ENCODE assay signal across 2 cellular contexts in genomic region chr14:91687436-91687835, GRCh38. TPM values are rescaled to one million over a fixed set of nuclear protein-coding genes. Genes with fewer than 3 reads are reported as not detected.
"Had no signal": no experiment of that assay in that cellular context is flagged by ENCODE, and none has a peak within 500 bp of the region (broad histone marks: within the 10 kb centered on the region; RNA-seq: fewer than 3 reads in every experiment).

No MANE protein-coding gene starts in this region.

RNA-seq across cellular contexts. Expression of gene CATSPERB, which starts 44.5 kb away (rescaled TPM):
- total RNA-seq: activated B cell treated with CpG ODN at 0.5 μM for 24 hours; activated CD8-positive, alpha-beta memory T cell treated with anti-CD3 and anti-CD28 coated beads for 36 hours had no signal
